Comparison of ENCODE assay signal across 9 cellular contexts in genomic region chr19:4792866-4793195, GRCh38. TPM values are rescaled to one million over a fixed set of nuclear protein-coding genes. Genes with fewer than 3 reads are reported as not detected.
DNase-seq lines count a peak whose midpoint lies in the region; ATAC-seq, FAIRE-seq and TF ChIP-seq lines count a peak whose summit lies in the region.
"Not testable (repeated sequence)": the region's sequence is repeated elsewhere in the genome, so short reads cannot be mapped to it uniquely, and the experiment has no call there.
"Had no signal": no experiment of that assay in that cellular context is flagged by ENCODE, and none has a peak within 500 bp of the region (broad histone marks: within the 10 kb centered on the region; RNA-seq: fewer than 3 reads in every experiment).

No MANE protein-coding gene starts in this region.

- not testable (repeated sequence) for TF ChIP-seq RAD21 in H1 (IDR thresholded peaks at IDR 0.05 in 1 of 2, conservative IDR thresholded peaks at IDR 0.05 in 1 of 2; ENCODE audit: low read depth in 2 of 2, low read length in 2 of 2); neural cell (conservative IDR thresholded peaks at IDR 0.05)

- not testable (repeated sequence) for H2BK120ac ChIP-seq in H1 (replicated peaks; ENCODE audit: low read depth, low read length)

- H3K56ac ChIP-seq in H1 (replicated peaks; ENCODE audit: insufficient read length, low read depth, low read length) = not testable (repeated sequence)

- H3K79me1 ChIP-seq in H1 (ENCODE audit: low read depth, low read length) = not testable (repeated sequence)

- peak overlapping the region; percentile 92 for H3K4me3 Mint-ChIP-seq in activated naive CD4-positive, alpha-beta T cell treated with anti-CD3 and anti-CD28 coated beads, Interleukin-2, amount 50 U/mL, for 24 hours
- peak overlapping the region; percentile 87 to 90 for H3K4me3 Mint-ChIP-seq in stimulated activated naive B cell treated with anti-CD40 and anti-IgM and Interleukin-4, amounts not matched to agents 10 μg/mL and 1 μg/mL and 100 μg/mL, for 72 hours

- H3K36me3 Mint-ChIP-seq in activated naive CD4-positive, alpha-beta T cell treated with anti-CD3 and anti-CD28 coated beads, Interleukin-2, amount 50 U/mL, for 24 hours = not testable (repeated sequence)
- H3K36me3 Mint-ChIP-seq in stimulated activated naive B cell treated with anti-CD40 and anti-IgM and Interleukin-4, amounts not matched to agents 10 μg/mL and 1 μg/mL and 100 μg/mL, for 72 hours = peaks cover 11 to 36% of the 10 kb centered on the region in 2 donors

- H3K9me3 Mint-ChIP-seq in activated naive CD4-positive, alpha-beta T cell treated with anti-CD3 and anti-CD28 coated beads, Interleukin-2, amount 50 U/mL, for 24 hours; stimulated activated naive B cell treated with anti-CD40 and anti-IgM and Interleukin-4, amounts not matched to agents 10 μg/mL and 1 μg/mL and 100 μg/mL, for 72 hours: not testable (repeated sequence)

- not testable (repeated sequence) for DNase-seq in HL-60 (ENCODE audit: low read depth in 1 of 2, low spot score in 1 of 2); SK-N-MC (ENCODE audit: low read depth, low spot score); H1 (ENCODE audit: low read depth in 1 of 2, low spot score in 2 of 2); stimulated activated naive B cell treated with anti-CD40 and anti-IgM and Interleukin-4, amounts not matched to agents 10 μg/mL and 1 μg/mL and 100 μg/mL, for 72 hours

- peak overlapping the region; percentile 68; the same call in 1 of the 2 replicates for H4K8ac ChIP-seq in H1 (ENCODE audit: extremely low read depth, insufficient read depth, low read length)

- peak overlapping the region; percentile 97 for H3K4me3 ChIP-seq in BLaER1
- H3K4me3 ChIP-seq in HL-60 (replicated peaks; ENCODE audit: insufficient read depth, low read length) = peak overlapping the region; percentile 89
- H3K4me3 ChIP-seq in SK-N-MC = peak overlapping the region; percentile 95
- H3K4me3 ChIP-seq in H1 (ENCODE audit: extremely low read depth in 1 of 4, insufficient read depth in 2 of 4, low read depth in 3 of 4, low read length in 4 of 4) = peak overlapping the region; percentile 80 to 86 (median 83); a peak in 5 of 8 replicates
- H3K4me3 ChIP-seq in iPS-18c (ENCODE audit: insufficient read depth, low read depth, low read length) = peak overlapping the region; percentile 94
- H3K4me3 ChIP-seq in neural cell (ENCODE audit: low read length) = peak overlapping the region; percentile 82

- H4K5ac ChIP-seq in H1 (ENCODE audit: insufficient read length, low read depth, low read length) = not testable (repeated sequence)

- H3K4me1 Mint-ChIP-seq in activated naive CD4-positive, alpha-beta T cell treated with anti-CD3 and anti-CD28 coated beads, Interleukin-2, amount 50 U/mL, for 24 hours = peaks cover 33% of the 10 kb centered on the region
- peaks cover 24 to 45% of the 10 kb centered on the region in 2 donors for H3K4me1 Mint-ChIP-seq in stimulated activated naive B cell treated with anti-CD40 and anti-IgM and Interleukin-4, amounts not matched to agents 10 μg/mL and 1 μg/mL and 100 μg/mL, for 72 hours

- not testable (repeated sequence) for H3K27me3 ChIP-seq in BLaER1; HL-60 (ENCODE audit: insufficient read depth, poor library complexity, severe bottlenecking); H1 (replicated peaks in 1 of 4; ENCODE audit: control insufficient read depth in 3 of 4, extremely low read depth in 1 of 4, insufficient read depth in 3 of 4, low read length in 3 of 4); neural cell (ENCODE audit: insufficient read depth, low read depth, low read length)

- H3K9ac ChIP-seq in BLaER1 = peak overlapping the region; percentile 99
- not testable (repeated sequence) for H3K9ac ChIP-seq in SK-N-MC (ENCODE audit: insufficient read length); H1 (replicated peaks in 1 of 4; ENCODE audit: extremely low read depth in 1 of 4, low read depth in 3 of 4, low read length in 3 of 4); neural cell (ENCODE audit: low read length)

- 93% methylated on average over 24 of the region's 24 CpGs; no CpG with 5 or more reads in 1 of the 2 experiments for WGBS in H1 (ENCODE audit: extremely low coverage in 1 of 2, insufficient coverage in 1 of 2, insufficient read length in 1 of 2, insufficient replicate concordance in 2 of 2, low coverage in 1 of 2, low lambda C conversion rate in 2 of 2, missing lambda C conversion rate in 1 of 2), 2 experiments

- H4K20me1 ChIP-seq in BLaER1 = peaks cover 40% of the 10 kb centered on the region
- not testable (repeated sequence) for H4K20me1 ChIP-seq in H1 (replicated peaks in 1 of 2; ENCODE audit: control insufficient read depth in 1 of 2, insufficient read depth in 2 of 2, low read length in 2 of 2); neural cell (ENCODE audit: insufficient read depth)

- H2BK20ac ChIP-seq in H1 (ENCODE audit: low read length) = not testable (repeated sequence)

- H3K23ac ChIP-seq in H1 (ENCODE audit: insufficient read length) = not testable (repeated sequence)

- H3K36me3 ChIP-seq in BLaER1 = peaks cover 47% of the 10 kb centered on the region
- H3K36me3 ChIP-seq in SK-N-MC (ENCODE audit: insufficient read depth, low read length) = peaks cover 25% of the 10 kb centered on the region; the same call in 1 of the 2 replicates
- H3K36me3 ChIP-seq in H1 (ENCODE audit: control insufficient read depth in 2 of 4, insufficient read depth in 4 of 4, low read length in 3 of 4) = peaks cover 5 to 28% (median 10%) of the 10 kb centered on the region in 4 experiments; a peak in 7 of 8 replicates
- not testable (repeated sequence) for H3K36me3 ChIP-seq in neural cell (ENCODE audit: insufficient read depth, low read length)

- H3K14ac ChIP-seq in H1 (ENCODE audit: insufficient read length) = not testable (repeated sequence)

- not testable (repeated sequence) for H3K27me3 Mint-ChIP-seq in activated naive CD4-positive, alpha-beta T cell treated with anti-CD3 and anti-CD28 coated beads, Interleukin-2, amount 50 U/mL, for 24 hours; stimulated activated naive B cell treated with anti-CD40 and anti-IgM and Interleukin-4, amounts not matched to agents 10 μg/mL and 1 μg/mL and 100 μg/mL, for 72 hours

- ATAC-seq in stimulated activated naive B cell treated with anti-CD40 and anti-IgM and Interleukin-4, amounts not matched to agents 10 μg/mL and 1 μg/mL and 100 μg/mL, for 72 hours (replicated peaks) = not testable (repeated sequence)

- H3K18ac ChIP-seq in H1 (ENCODE audit: extremely low read depth, low read length) = not testable (repeated sequence)

- TF ChIP-seq CTCF in HL-60 (IDR thresholded peaks at IDR 0.05; ENCODE audit: insufficient read depth, low read length); H1 (IDR thresholded peaks at IDR 0.05; ENCODE audit: control extremely low read depth in 1 of 3, insufficient read depth in 1 of 3, low read depth in 1 of 3, low read length in 3 of 3); neural cell (IDR thresholded peaks at IDR 0.05; ENCODE audit: poor library complexity, severe bottlenecking): not testable (repeated sequence)

- H3K79me2 ChIP-seq in H1 (ENCODE audit: control insufficient read depth in 1 of 2, insufficient read depth in 2 of 2, low read length in 2 of 2) = peaks cover 3 to 35% of the 10 kb centered on the region in 2 experiments; a peak in 3 of 4 replicates
- peaks cover 36% of the 10 kb centered on the region for H3K79me2 ChIP-seq in neural cell (replicated peaks; ENCODE audit: insufficient read depth, low read length)

- H3K4me1 ChIP-seq in BLaER1 = peaks cover 72% of the 10 kb centered on the region
- H3K4me1 ChIP-seq in H1 (replicated peaks in 1 of 4; ENCODE audit: control insufficient read depth in 3 of 4, insufficient read depth in 4 of 4, low read length in 3 of 4) = not testable (repeated sequence)

- H2BK15ac ChIP-seq in H1 (ENCODE audit: low read length) = not testable (repeated sequence)

- H3K27ac Mint-ChIP-seq in activated naive CD4-positive, alpha-beta T cell treated with anti-CD3 and anti-CD28 coated beads, Interleukin-2, amount 50 U/mL, for 24 hours = peak overlapping the region; percentile 46
- peak overlapping the region; percentile 93 for H3K27ac Mint-ChIP-seq in stimulated activated naive B cell treated with anti-CD40 and anti-IgM and Interleukin-4, amounts not matched to agents 10 μg/mL and 1 μg/mL and 100 μg/mL, for 72 hours

- H3K27ac ChIP-seq in BLaER1 = peak overlapping the region; percentile 99
- peak overlapping the region; percentile 96 for H3K27ac ChIP-seq in HL-60 (replicated peaks)
- H3K27ac ChIP-seq in SK-N-MC; H1 (ENCODE audit: low read depth, low read length); neural cell (ENCODE audit: low read length): not testable (repeated sequence)

- H2AFZ ChIP-seq in H1 (ENCODE audit: low read length); neural cell (ENCODE audit: low read depth, low read length): not testable (repeated sequence)

- H3K4ac ChIP-seq in H1 (replicated peaks; ENCODE audit: insufficient read length, low read depth, low read length) = not testable (repeated sequence)

- not testable (repeated sequence) for TF ChIP-seq EP300 in H1 (IDR thresholded peaks at IDR 0.05; ENCODE audit: borderline replicate concordance in 1 of 2, low read depth in 2 of 2, low read length in 2 of 2); neural cell (conservative IDR thresholded peaks at IDR 0.05; ENCODE audit: poor library complexity, severe bottlenecking)

- POLR2A ChIA-PET in H1 (lab: Charles Lee; ENCODE audit: partially characterized antibody) = interaction anchor here (1.8 to 2.9 kb wide), 3 partner anchors 8 to 56 kb away, joined by 6 to 16 read pairs (median 16); no protein-coding TSS in a partner anchor

- H4K91ac ChIP-seq in H1 (replicated peaks; ENCODE audit: insufficient read length, low read length) = not testable (repeated sequence)

- H3K4me2 ChIP-seq in BLaER1 = peak overlapping the region; percentile 100
- H3K4me2 ChIP-seq in H1 (ENCODE audit: insufficient read depth in 1 of 2, low read depth in 2 of 2, low read length in 2 of 2) = peak overlapping the region; percentile 82 to 88; a peak in 3 of 4 replicates
- peak overlapping the region; percentile 70 for H3K4me2 ChIP-seq in neural cell (ENCODE audit: low read length)

- H3K23me2 ChIP-seq in H1 (ENCODE audit: low read depth, low read length) = not testable (repeated sequence)

- CTCF ChIA-PET in H1 (lab: Charles Lee; ENCODE audit: partially characterized antibody) = interaction anchor here (1.1 to 8.7 kb wide), 4 partner anchors 10 to 60 kb away, joined by 3 to 212 read pairs (median 22); no protein-coding TSS in a partner anchor

- not testable (repeated sequence) for H3K9me2 ChIP-seq in neural cell (ENCODE audit: insufficient read depth, low read length)

- not testable (repeated sequence) for TF ChIP-seq POLR2A in H1 (IDR thresholded peaks at IDR 0.05; ENCODE audit: control extremely low read depth in 1 of 2, low read depth in 2 of 2, low read length in 2 of 2)

- not testable (repeated sequence) for FAIRE-seq in H1 (lab: Jason Lieb, UNC)

- not testable (repeated sequence) for H2AK5ac ChIP-seq in H1 (ENCODE audit: low read depth, low read length)

- H3K9me3 ChIP-seq in BLaER1; SK-N-MC (ENCODE audit: low read depth, low read length); H1 (ENCODE audit: insufficient read depth in 2 of 2, low read depth in 1 of 2, low read length in 1 of 2); iPS-18c (ENCODE audit: control insufficient read depth, insufficient read depth, low read length); neural cell (ENCODE audit: low read length): not testable (repeated sequence)

- H2BK12ac ChIP-seq in H1 (ENCODE audit: low read depth, low read length) = not testable (repeated sequence)

- H3F3A ChIP-seq in neural cell (ENCODE audit: insufficient read depth, low read length, poor library complexity, severe bottlenecking) = not testable (repeated sequence)

- H2BK5ac ChIP-seq in H1 (ENCODE audit: low read depth, low read length) = not testable (repeated sequence)

RNA-seq across cellular contexts. Expression of gene FEM1A, which starts 1.3 kb away (rescaled TPM):
- total RNA-seq in H1 (2021; fragmentation: NEBNext Ultra II Directional; extraction: Animal tissue kit (Norgen Biotek cat#: 25700)) = 16.1 and 16.4 TPM in 2 replicates
- polyA plus RNA-seq in H1 (2011; rRNA removed) = 6.7 and 8.8 TPM in 2 replicates
- 7.2 TPM for polyA plus RNA-seq in H1 (2011; cell fraction: cytosol; rRNA removed)
- 8.0 TPM for polyA plus RNA-seq in H1 (2011; cell fraction: nucleus; rRNA removed)
- polyA plus RNA-seq in H1 (2012, experiment 1 of 2) = 1.7 to 2.4 TPM (median 2.2 TPM) in 4 replicates
- 1.7 TPM for polyA plus RNA-seq in H1 (2012, experiment 2 of 2)
- polyA plus RNA-seq in H1 (2013, experiment 1 of 2) = 7.3 TPM
- 7.0 TPM for polyA plus RNA-seq in H1 (2013, experiment 2 of 2)
- 11.4 and 12.5 TPM in 2 replicates for polyA minus RNA-seq in H1 (2011; rRNA and poly(A)+ RNA removed)
- 10.6 TPM for polyA minus RNA-seq in H1 (2011; cell fraction: cytosol; rRNA and poly(A)+ RNA removed)
- 12.2 TPM for polyA minus RNA-seq in H1 (2011; cell fraction: nucleus; rRNA and poly(A)+ RNA removed)
- 8.7 and 9.4 TPM in 2 replicates for polyA plus RNA-seq in neural cell
- 25.7 and 31.4 TPM in 2 replicates for polyA minus RNA-seq in neural cell

RNA-seq across cellular contexts. Expression of gene TICAM1, which starts 38.7 kb away (rescaled TPM):
- 0.65 TPM in 2 replicates for total RNA-seq in H1 (2021; fragmentation: NEBNext Ultra II Directional; extraction: Animal tissue kit (Norgen Biotek cat#: 25700))
- polyA plus RNA-seq in H1 (2011; rRNA removed) (0.41 and 0.57 TPM in 2 replicates), neural cell (not detected in 2 replicates)
- polyA plus RNA-seq in H1 (2011; cell fraction: cytosol; rRNA removed) = 0.21 TPM
- 0.21 TPM for polyA plus RNA-seq in H1 (2011; cell fraction: nucleus; rRNA removed)
- 0.72 to 1.2 TPM (median 0.94 TPM) in 4 replicates for polyA plus RNA-seq in H1 (2012, experiment 1 of 2)
- 0.34 TPM for polyA plus RNA-seq in H1 (2012, experiment 2 of 2)
- 0.95 TPM for polyA plus RNA-seq in H1 (2013, experiment 1 of 2)
- polyA plus RNA-seq in H1 (2013, experiment 2 of 2) = 0.98 TPM
- polyA minus RNA-seq in H1 (2011; rRNA and poly(A)+ RNA removed) = 0.09 TPM in 1 of 2 replicates, not detected in the other
- not detected for polyA minus RNA-seq in H1 (2011; cell fraction: cytosol; rRNA and poly(A)+ RNA removed)
- not detected for polyA minus RNA-seq in H1 (2011; cell fraction: nucleus; rRNA and poly(A)+ RNA removed)
- not detected in 2 replicates for polyA minus RNA-seq in neural cell
- total RNA-seq: G401 had no signal
